33 cellular contexts compared by ENCODE assay signal in the genomic region with DNA sequence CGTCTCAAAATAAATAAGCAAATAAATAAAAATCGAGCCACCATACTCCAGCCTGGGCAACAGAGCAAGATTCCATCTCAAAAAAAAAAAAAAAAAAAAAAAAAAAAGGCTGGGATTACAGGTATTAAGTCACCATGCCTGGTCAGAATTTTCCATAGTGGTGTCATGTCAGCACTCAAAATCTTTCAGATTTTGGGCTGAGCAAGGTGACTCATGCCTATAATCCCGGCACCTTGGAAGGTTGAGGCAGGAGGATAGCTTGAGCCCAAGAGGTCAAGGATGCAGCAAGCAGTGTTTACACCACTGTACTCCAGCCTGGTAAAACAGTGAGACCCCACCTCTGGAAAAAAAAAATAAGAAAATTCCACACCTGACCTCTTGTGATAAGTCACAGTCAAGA.
"Had no signal": no experiment of that assay in that cellular context is flagged by ENCODE, and none has a peak within 500 bp of the region (broad histone marks: within the 10 kb centered on the region; RNA-seq: fewer than 3 reads in every experiment).

No MANE protein-coding gene starts in this region.

- H3K9me3 ChIP-seq: adrenal gland, ascending aorta, body of pancreas, breast epithelium had no signal

- H3K27me3 ChIP-seq: adrenal gland, ascending aorta, body of pancreas, brain microvascular endothelial cell, breast epithelium, cardiac muscle cell had no signal

- FAIRE-seq: astrocyte, bronchial epithelial cell, colon had no signal

- ATAC-seq: activated naive CD4-positive, alpha-beta T cell treated with anti-CD3 and anti-CD28 coated beads, Interleukin-2, amount 50 U/mL, for 72 hours; activated naive CD8-positive, alpha-beta T cell treated with anti-CD3 and anti-CD28 coated beads, Interleukin-2, amount 50 U/mL, for 24 hours; activated T-cell treated with anti-CD3 and anti-CD28 coated beads, Interleukin-2, amount 50 U/mL, for 4 hours; activated T-cell treated with anti-CD3 and anti-CD28 coated beads, Interleukin-2, amount 50 U/mL, for 72 hours; activated T-helper 17 cell treated with anti-CD3 and anti-CD28 coated beads, Interleukin-2, amount 50 U/mL, for 72 hours; body of pancreas had no signal

- DNase-seq: activated effector memory CD4-positive, alpha-beta T cell treated with anti-CD3 and anti-CD28 coated beads, Interleukin-2, amount 50 U/mL, for 16 hours; activated effector memory CD4-positive, alpha-beta T cell treated with Interleukin-2 at 50 U/mL for 16 hours; activated gamma-delta T cell; activated gamma-delta T cell treated with Interleukin-2 at 50 U/mL for 16 hours; activated naive CD4-positive, alpha-beta T cell; activated naive CD4-positive, alpha-beta T cell treated with anti-CD3 and anti-CD28 coated beads for 36 hours; activated naive CD4-positive, alpha-beta T cell treated with anti-CD3 and anti-CD28 coated beads, Interleukin-2, amount 10 ng/mL, durations not matched to agents 7 days and 5 days; activated naive CD4-positive, alpha-beta T cell treated with anti-CD3 and anti-CD28 coated beads, Interleukin-2, amount 50 U/mL, for 16 hours; activated naive CD4-positive, alpha-beta T cell treated with Interleukin-2 at 50 U/mL for 16 hours; activated naive CD8-positive, alpha-beta T cell treated with anti-CD3 and anti-CD28 coated beads for 36 hours; activated naive CD8-positive, alpha-beta T cell treated with anti-CD3 and anti-CD28 coated beads, Interleukin-2, amount 10 ng/mL, durations not matched to agents 7 days and 5 days; activated naive CD8-positive, alpha-beta T cell treated with anti-CD3 and anti-CD28 coated beads, Interleukin-2, amount 50 U/mL, for 24 hours; activated T-cell treated with anti-CD3 and anti-CD28 coated beads, Interleukin-2, amount 50 U/mL, for 4 hours; activated T-cell treated with anti-CD3 and anti-CD28 coated beads, Interleukin-2, amount 50 U/mL, for 48 hours; activated T-cell treated with anti-CD3 and anti-CD28 coated beads, Interleukin-2, amount 50 U/mL, for 72 hours; adrenal gland; amniotic stem cell; amygdala; anterior cingulate cortex; aorta; body of pancreas; brain microvascular endothelial cell; caudate nucleus; central memory CD4-positive, alpha-beta T cell; cerebellar nuclear complex had no signal

- H3K4me1 ChIP-seq: breast epithelium had no signal

- H3K4me3 ChIP-seq: adrenal gland, ascending aorta, body of pancreas, breast epithelium, cardiac muscle cell had no signal

- H3K27ac ChIP-seq: adrenal gland, ascending aorta, body of pancreas, brain microvascular endothelial cell, breast epithelium, cardiac muscle cell had no signal

- H3K36me3 ChIP-seq: adrenal gland, ascending aorta, brain microvascular endothelial cell, breast epithelium, cardiac muscle cell had no signal
